12 cellular contexts compared by ENCODE assay signal in the genomic region with DNA sequence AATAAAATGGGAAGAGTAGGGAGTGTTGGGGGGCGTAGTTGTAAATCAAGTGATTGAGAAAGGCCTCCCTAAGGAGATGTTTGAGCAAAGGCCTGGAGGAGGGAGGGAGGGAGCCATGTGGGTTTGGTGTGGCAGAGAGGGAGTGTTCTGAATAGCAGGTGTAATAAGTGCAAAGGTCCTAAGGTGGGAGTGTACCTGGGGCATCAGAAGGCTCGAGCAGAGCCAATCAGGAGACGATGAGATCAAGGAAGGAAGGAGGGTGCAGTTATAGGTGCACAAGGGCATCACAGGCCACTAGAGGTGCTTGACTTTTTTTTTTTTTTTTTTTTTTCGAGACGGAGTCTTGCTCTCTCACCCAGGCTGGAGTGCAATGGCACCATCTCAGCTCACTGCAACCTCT.
DNase-seq lines count a peak whose midpoint lies in the region; ATAC-seq and TF ChIP-seq lines count a peak whose summit lies in the region.
"Had no signal": no experiment of that assay in that cellular context is flagged by ENCODE, and none has a peak within 500 bp of the region (broad histone marks: within the 10 kb centered on the region; RNA-seq: fewer than 3 reads in every experiment).

No MANE protein-coding gene starts in this region.

- no peaks in the 10 kb centered on the region for H3K27me3 ChIP-seq in HCT116 (ENCODE audit: insufficient read depth, low read length)
- no peaks in the 10 kb centered on the region for H3K27me3 ChIP-seq in Peyer's patch
- H3K27me3 ChIP-seq in colonic mucosa: no peaks in the 10 kb centered on the region
- H3K27me3 ChIP-seq in osteoblast (ENCODE audit: insufficient read depth, low read length): no peaks in the 10 kb centered on the region

- H3K4me1 ChIP-seq in HCT116 (ENCODE audit: control insufficient read depth in 1 of 2, insufficient read depth in 2 of 2, low read length in 2 of 2) (0 out of 4 replicates have a peak, but pooled peaks cover 0 to 3% of the 10 kb centered on the region in 2 experiments), Peyer's patch (peaks cover 0 to 6% (median 0%) of the 10 kb centered on the region in 4 donors), colonic mucosa (no peaks in the 10 kb centered on the region), osteoblast (ENCODE audit: insufficient read depth, low read length) (peaks cover 8% of the 10 kb centered on the region)

- DNase-seq in HCT116 (ENCODE audit: low read depth, low spot score) (no peak), Peyer's patch (peak in 2 of 3 donors; percentile 62 to 80), colonic mucosa (peak; percentile 83), osteoblast (ENCODE audit: insufficient read length, low spot score, missing footprints) (peak; percentile 5), coronary artery (ENCODE audit: low spot score) (no peak)
- DNase-seq: C1 segment of cervical spinal cord; CD4-positive, alpha-beta T cell; GDM1; H7 had no signal

- ATAC-seq in HCT116: peak; percentile 58
- ATAC-seq in GM21367 (IDR thresholded peaks at IDR 0.05; ENCODE audit: unreplicated experiment): no peak
- no peak for ATAC-seq in GM21825 (IDR thresholded peaks at IDR 0.05; ENCODE audit: unreplicated experiment)
- ATAC-seq: GM23338 had no signal

- TF ChIP-seq POLR2A in HCT116 (IDR thresholded peaks at IDR 0.05; ENCODE audit: borderline replicate concordance, extremely low read depth, insufficient read depth, insufficient read length): no peak
- TF ChIP-seq POLR2A in Peyer's patch (IDR thresholded peaks at IDR 0.05): no peak

- H3K27ac ChIP-seq in HCT116 (ENCODE audit: low read depth, low read length): no peak overlapping the region
- H3K27ac ChIP-seq in Peyer's patch: peak overlapping the region in 3 of 4 donors; percentile 42 to 87 (median 65)
- peak overlapping the region; percentile 46 for H3K27ac ChIP-seq in colonic mucosa
- no peak overlapping the region for H3K27ac ChIP-seq in osteoblast (ENCODE audit: low read depth, low read length)
- H3K27ac ChIP-seq in coronary artery: no peak overlapping the region

- no peak for TF ChIP-seq CTCF in HCT116 (IDR thresholded peaks at IDR 0.05 in 2 of 3, conservative IDR thresholded peaks at IDR 0.05 in 1 of 3; ENCODE audit: borderline replicate concordance in 1 of 3, insufficient read depth in 1 of 3, low read depth in 2 of 3, low read length in 2 of 3)
- TF ChIP-seq CTCF in Peyer's patch (IDR thresholded peaks at IDR 0.05): peak in 1 of 6 experiments; percentile 25
- TF ChIP-seq CTCF in colonic mucosa (IDR thresholded peaks at IDR 0.05): no peak
- no peak for TF ChIP-seq CTCF in osteoblast (IDR thresholded peaks at IDR 0.05; ENCODE audit: extremely low read depth, low read depth, low read length)
- no peak for TF ChIP-seq CTCF in coronary artery (IDR thresholded peaks at IDR 0.05)

- BruUV-seq in HCT116 (replicated peaks; lab: Mats Ljungman, UMichigan): no TSS peak

- H3K9me3 ChIP-seq in HCT116 (ENCODE audit: control insufficient read depth in 1 of 2, insufficient read depth in 1 of 2, low read depth in 1 of 2, low read length in 2 of 2) (no peaks in the 10 kb centered on the region), Peyer's patch (no peaks in the 10 kb centered on the region), colonic mucosa (no peaks in the 10 kb centered on the region), osteoblast (ENCODE audit: low read depth, low read length) (no peaks in the 10 kb centered on the region)

- no peak overlapping the region for H3K4me2 ChIP-seq in HCT116 (ENCODE audit: low read length)
- no peak overlapping the region for H3K4me2 ChIP-seq in osteoblast (ENCODE audit: insufficient read depth, low read length)
- H3K4me2 ChIP-seq: GM23338 had no signal

- H2AFZ ChIP-seq in HCT116 (ENCODE audit: low read depth, low read length, poor library complexity, severe bottlenecking) (no peak overlapping the region), osteoblast (ENCODE audit: low read length) (no peak overlapping the region)
- H2AFZ ChIP-seq: GM23338 had no signal

- H3K4me3 ChIP-seq in HCT116 (replicated peaks in 1 of 2; ENCODE audit: low read depth in 1 of 2, low read length in 2 of 2) (no peak overlapping the region), Peyer's patch (no peak overlapping the region), colonic mucosa (no peak overlapping the region), osteoblast (ENCODE audit: insufficient read depth, low read length) (no peak overlapping the region), coronary artery (no peak overlapping the region)
- H3K4me3 ChIP-seq: GM23338 had no signal

- H3K9me2 ChIP-seq in HCT116 (ENCODE audit: insufficient read depth): no peaks in the 10 kb centered on the region

- POLR2A ChIA-PET in HCT116 (lab: Charles Lee): no interaction called here

- H4K20me1 ChIP-seq in HCT116 (ENCODE audit: insufficient read depth): no peaks in the 10 kb centered on the region
- H4K20me1 ChIP-seq in osteoblast (ENCODE audit: insufficient read depth, low read length): no peaks in the 10 kb centered on the region

- CTCF ChIA-PET in HCT116 (lab: Charles Lee): interaction anchor here (0.7 kb wide), 1 partner anchor 673 kb away, joined by 4 read pairs; no protein-coding TSS in a partner anchor

- TF ChIP-seq RAD21 in HCT116 (IDR thresholded peaks at IDR 0.05; ENCODE audit: low read depth): no peak

- H3K79me2 ChIP-seq in HCT116 (ENCODE audit: insufficient read depth, low read length) (no peaks in the 10 kb centered on the region), osteoblast (ENCODE audit: insufficient read depth, low read length) (no peaks in the 10 kb centered on the region)

- H3K9ac ChIP-seq in HCT116 (ENCODE audit: low read length) (no peak overlapping the region), colonic mucosa (ENCODE audit: low read depth in 2 of 2, low read length in 2 of 2) (no peak overlapping the region)

- intact Hi-C loops in HCT116 (cut with micrococcal nuclease) (no loop called here), colonic mucosa (cut with DNase I) (no loop called here)

- no peaks in the 10 kb centered on the region for H3K36me3 ChIP-seq in HCT116 (ENCODE audit: control insufficient read depth in 1 of 2, insufficient read depth in 2 of 2, low read length in 2 of 2)
- H3K36me3 ChIP-seq in Peyer's patch: no peaks in the 10 kb centered on the region
- H3K36me3 ChIP-seq in colonic mucosa: no peaks in the 10 kb centered on the region
- H3K36me3 ChIP-seq in osteoblast (ENCODE audit: insufficient read depth, low read length): no peaks in the 10 kb centered on the region

- RAD21 ChIA-PET in HCT116 (lab: Charles Lee; ENCODE audit: low non-redundant PET in 1 of 2, low total read pairs in 2 of 2, uncharacterized antibody in 2 of 2, unreplicated experiment in 2 of 2): no interaction called here

TF ChIP-seq in HCT116, 20 proteins besides CTCF, POLR2A, EP300 and RAD21:
- no peak for TF ChIP-seq EGR1 (IDR thresholded peaks at IDR 0.05; ENCODE audit: low read depth)
- no peak for TF ChIP-seq CEBPB (IDR thresholded peaks at IDR 0.05; ENCODE audit: low read depth)
- TF ChIP-seq ATF3 (IDR thresholded peaks at IDR 0.05): no peak
- TF ChIP-seq ZNF274 (IDR thresholded peaks at IDR 0.05; ENCODE audit: low read depth, low read length): no peak
- no peak for TF ChIP-seq EZH2phosphoT487 (IDR thresholded peaks at IDR 0.05; ENCODE audit: borderline replicate concordance)
- TF ChIP-seq REST (IDR thresholded peaks at IDR 0.05; ENCODE audit: low read depth): no peak
- no peak for TF ChIP-seq SP1 (IDR thresholded peaks at IDR 0.05; ENCODE audit: low read depth)
- no peak for TF ChIP-seq YY1 (IDR thresholded peaks at IDR 0.05; ENCODE audit: extremely low read depth, insufficient replicate concordance, low read depth, low read length)
TF ChIP-seq in HCT116: peak in this region for 0.

Comparison
In these comparisons a context has a peak if more than half of its experiments do, and no peak if none do; other contexts are left out.
1. DNase-seq: peak in Peyer's patch (2 of 3), colonic mucosa (single experiment) and osteoblast (single experiment); none in HCT116 (single experiment) and coronary artery (single experiment).
2. H3K27ac ChIP-seq: peak in Peyer's patch (3 of 4) and colonic mucosa (single experiment); none in HCT116 (single experiment), osteoblast (single experiment) and coronary artery (0 of 2).